ENCODE assay signal across 1 cellular context in the genomic region with DNA sequence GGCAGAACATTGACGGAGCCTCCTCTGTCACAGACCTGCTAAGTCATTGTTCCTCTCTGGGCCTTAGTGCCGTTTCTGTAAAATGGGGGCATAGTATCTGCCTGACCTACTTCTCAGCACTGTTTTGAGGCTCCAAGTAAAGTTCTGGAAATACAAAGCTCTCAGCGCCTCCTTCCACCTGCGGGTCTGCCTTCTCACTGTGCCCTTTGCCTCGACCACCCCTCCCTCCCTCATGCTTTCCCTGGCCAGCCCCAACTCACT.
TF ChIP-seq lines count a peak whose summit lies in the region.

No MANE protein-coding gene starts in this region.

TF ChIP-seq in GM23338, 12 proteins besides CTCF, POLR2A, EP300 and RAD21 (continued from another document):
- TF ChIP-seq, protein P1, sequence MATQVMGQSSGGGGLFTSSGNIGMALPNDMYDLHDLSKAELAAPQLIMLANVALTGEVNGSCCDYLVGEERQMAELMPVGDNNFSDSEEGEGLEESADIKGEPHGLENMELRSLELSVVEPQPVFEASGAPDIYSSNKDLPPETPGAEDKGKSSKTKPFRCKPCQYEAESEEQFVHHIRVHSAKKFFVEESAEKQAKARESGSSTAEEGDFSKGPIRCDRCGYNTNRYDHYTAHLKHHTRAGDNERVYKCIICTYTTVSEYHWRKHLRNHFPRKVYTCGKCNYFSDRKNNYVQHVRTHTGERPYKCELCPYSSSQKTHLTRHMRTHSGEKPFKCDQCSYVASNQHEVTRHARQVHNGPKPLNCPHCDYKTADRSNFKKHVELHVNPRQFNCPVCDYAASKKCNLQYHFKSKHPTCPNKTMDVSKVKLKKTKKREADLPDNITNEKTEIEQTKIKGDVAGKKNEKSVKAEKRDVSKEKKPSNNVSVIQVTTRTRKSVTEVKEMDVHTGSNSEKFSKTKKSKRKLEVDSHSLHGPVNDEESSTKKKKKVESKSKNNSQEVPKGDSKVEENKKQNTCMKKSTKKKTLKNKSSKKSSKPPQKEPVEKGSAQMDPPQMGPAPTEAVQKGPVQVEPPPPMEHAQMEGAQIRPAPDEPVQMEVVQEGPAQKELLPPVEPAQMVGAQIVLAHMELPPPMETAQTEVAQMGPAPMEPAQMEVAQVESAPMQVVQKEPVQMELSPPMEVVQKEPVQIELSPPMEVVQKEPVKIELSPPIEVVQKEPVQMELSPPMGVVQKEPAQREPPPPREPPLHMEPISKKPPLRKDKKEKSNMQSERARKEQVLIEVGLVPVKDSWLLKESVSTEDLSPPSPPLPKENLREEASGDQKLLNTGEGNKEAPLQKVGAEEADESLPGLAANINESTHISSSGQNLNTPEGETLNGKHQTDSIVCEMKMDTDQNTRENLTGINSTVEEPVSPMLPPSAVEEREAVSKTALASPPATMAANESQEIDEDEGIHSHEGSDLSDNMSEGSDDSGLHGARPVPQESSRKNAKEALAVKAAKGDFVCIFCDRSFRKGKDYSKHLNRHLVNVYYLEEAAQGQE (IDR thresholded peaks at IDR 0.05; ENCODE audit: unreplicated experiment) = no peak
- TF ChIP-seq EZH2 (IDR thresholded peaks at IDR 0.05; ENCODE audit: low read depth, unreplicated experiment) = no peak
- no peak for TF ChIP-seq ETS1 (IDR thresholded peaks at IDR 0.05)
- TF ChIP-seq ZNF114 (CRISPR knock-in tag; IDR thresholded peaks at IDR 0.05) = no peak
- no peak for TF ChIP-seq JUNB (IDR thresholded peaks at IDR 0.05; ENCODE audit: unreplicated experiment)
